Comparison of ENCODE assay signal across 22 cellular contexts in the genomic region with DNA sequence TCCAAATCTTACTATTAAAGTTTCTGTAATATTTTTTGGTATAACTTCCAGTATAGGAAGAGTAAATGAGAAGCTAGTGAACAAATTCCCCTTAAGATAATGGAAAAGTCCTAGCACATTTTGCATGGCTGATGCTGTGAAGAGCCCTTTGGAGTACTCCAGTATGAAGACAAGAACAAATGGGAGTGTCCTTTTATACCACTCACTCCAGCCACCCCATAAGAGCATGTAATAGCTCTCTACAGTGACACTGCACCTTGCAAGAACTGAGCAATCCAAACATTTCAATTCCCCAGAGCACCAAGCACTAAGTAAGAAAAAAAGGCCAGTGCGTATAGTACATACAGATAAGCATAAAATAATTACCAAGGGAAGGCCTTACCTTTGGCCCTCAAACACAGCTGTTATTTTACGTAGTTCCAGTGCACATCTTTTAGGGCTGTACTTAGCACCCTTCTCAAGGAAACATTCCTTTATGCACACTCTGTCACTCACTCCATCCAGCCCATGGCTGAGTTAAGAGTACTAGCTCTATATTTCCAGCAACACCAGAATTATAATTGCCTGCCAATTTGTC.
DNase-seq lines count a peak whose midpoint lies in the region; ATAC-seq and TF ChIP-seq lines count a peak whose summit lies in the region.
"Had no signal": no experiment of that assay in that cellular context is flagged by ENCODE, and none has a peak within 500 bp of the region (broad histone marks: within the 10 kb centered on the region; RNA-seq: fewer than 3 reads in every experiment).

No MANE protein-coding gene starts in this region.

- no peak for TF ChIP-seq CTCF in VCaP (conservative IDR thresholded peaks at IDR 0.05)
- no peak for TF ChIP-seq CTCF in mucosa of descending colon (IDR thresholded peaks at IDR 0.05)
- no peak for TF ChIP-seq CTCF in colonic mucosa (IDR thresholded peaks at IDR 0.05)

- H3K4me3 ChIP-seq in mucosa of descending colon (no peak overlapping the region), colonic mucosa (no peak overlapping the region)

- H3K27ac ChIP-seq in VCaP (0 out of 2 replicates have a peak overlapping the region, but pooled peaks have one; percentile 48), colonic mucosa (no peak overlapping the region)
- H3K27ac ChIP-seq: KMS-11 had no signal

- ATAC-seq in mucosa of descending colon (peak; percentile 85), GM21423 (IDR thresholded peaks at IDR 0.05; ENCODE audit: unreplicated experiment) (no peak)
- ATAC-seq: CD8-positive, alpha-beta T cell; HepG2; PC-3 had no signal

- DNase-seq in NCI-H2029 treated with DMSO at 0.1 percent for 48 hours (lab: John Stamatoyannopoulos, UW) (peak; percentile 53), NCI-H2029 (lab: John Stamatoyannopoulos, UW) (no peak), DMS79 treated with DMSO at 0.1 percent for 48 hours (lab: John Stamatoyannopoulos, UW) (peak; percentile 95), mucosa of descending colon (peak in 1 of 3 donors; percentile 8), colonic mucosa (no peak), SKM-1 treated with dmso at 0.1 percent for 144 hours (lab: John Stamatoyannopoulos, UW; ENCODE audit: unreplicated experiment) (no peak)
- DNase-seq: Calu3; CD8-positive, alpha-beta T cell; HFFc6; MV-4-11; NCI-H2081 treated with DMSO at 0.1 percent for 48 hours; NCI-H446 treated with DMSO at 0.1 percent for 48 hours; NCI-H774; PC-3; RPMI8226; SHP77 treated with DMSO at 0.1 percent for 48 hours; SK-N-SH; T-helper 1 cell had no signal

- H3K36me3 ChIP-seq in mucosa of descending colon (ENCODE audit: low read depth) (no peaks in the 10 kb centered on the region), colonic mucosa (no peaks in the 10 kb centered on the region)

- no peaks in the 10 kb centered on the region for H3K9me3 ChIP-seq in mucosa of descending colon
- no peaks in the 10 kb centered on the region for H3K9me3 ChIP-seq in colonic mucosa
- H3K9me3 ChIP-seq: SK-N-SH had no signal

- intact Hi-C loops in mucosa of descending colon (cut with DNase I, micrococcal nuclease) (no loop called here), colonic mucosa (cut with DNase I) (no loop called here)

- H3K4me1 ChIP-seq in mucosa of descending colon (ENCODE audit: low read depth) (no peaks in the 10 kb centered on the region), colonic mucosa (no peaks in the 10 kb centered on the region)

- H3K9ac ChIP-seq in colonic mucosa (ENCODE audit: low read depth in 2 of 2, low read length in 2 of 2), result no peak overlapping the region
- H3K9ac ChIP-seq: KMS-11, SK-N-SH had no signal

- H3K27me3 ChIP-seq in colonic mucosa, result no peaks in the 10 kb centered on the region

Comparison
In these comparisons a context has a peak if more than half of its experiments do, and no peak if none do; other contexts are left out.
1. DNase-seq: peak in NCI-H2029 treated with DMSO at 0.1 percent for 48 hours (single experiment) and DMS79 treated with DMSO at 0.1 percent for 48 hours (single experiment); none in NCI-H2029 (single experiment), colonic mucosa (single experiment) and SKM-1 treated with dmso at 0.1 percent for 144 hours (single experiment).